Comparison of ENCODE assay signal across 1 cellular context in the genomic region with DNA sequence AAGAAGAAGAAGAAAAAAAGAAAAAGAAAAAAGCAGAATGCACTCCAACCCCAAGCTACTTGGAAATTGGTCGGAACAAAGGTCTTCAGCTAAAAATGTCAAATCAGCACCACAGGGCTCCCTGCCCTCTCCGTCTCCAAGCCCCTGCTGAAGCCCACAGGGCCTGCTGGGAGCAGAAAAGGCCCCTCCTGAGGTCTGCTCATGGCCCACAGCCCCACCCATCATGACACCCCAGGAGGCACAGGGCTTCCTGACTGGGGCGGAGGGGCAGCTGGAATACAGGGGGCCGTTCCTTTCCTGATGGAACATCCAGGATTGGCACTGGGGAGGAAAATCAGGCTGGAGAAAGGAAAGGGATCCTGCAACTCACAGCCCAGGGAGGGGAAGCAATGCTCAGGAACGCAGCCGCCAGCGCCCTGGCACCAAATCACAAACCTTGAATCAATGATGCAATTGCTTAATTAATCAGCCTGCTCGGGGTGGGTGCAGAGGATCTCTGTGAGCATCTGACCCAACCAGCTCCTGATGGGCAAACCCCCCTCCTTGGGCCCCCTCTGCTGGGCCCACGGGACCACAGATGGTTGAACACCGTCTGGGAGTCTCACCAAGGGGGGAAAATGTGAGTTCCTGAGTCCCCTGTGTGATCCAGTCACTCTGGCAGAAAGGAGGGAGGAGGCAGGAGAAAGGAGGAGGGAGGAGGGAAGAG.
TF ChIP-seq lines count a peak whose summit lies in the region.

No MANE protein-coding gene starts in this region.

TF ChIP-seq in GM23338, 12 proteins besides CTCF, POLR2A, EP300 and RAD21 (continued from another document):
- TF ChIP-seq, protein P1, sequence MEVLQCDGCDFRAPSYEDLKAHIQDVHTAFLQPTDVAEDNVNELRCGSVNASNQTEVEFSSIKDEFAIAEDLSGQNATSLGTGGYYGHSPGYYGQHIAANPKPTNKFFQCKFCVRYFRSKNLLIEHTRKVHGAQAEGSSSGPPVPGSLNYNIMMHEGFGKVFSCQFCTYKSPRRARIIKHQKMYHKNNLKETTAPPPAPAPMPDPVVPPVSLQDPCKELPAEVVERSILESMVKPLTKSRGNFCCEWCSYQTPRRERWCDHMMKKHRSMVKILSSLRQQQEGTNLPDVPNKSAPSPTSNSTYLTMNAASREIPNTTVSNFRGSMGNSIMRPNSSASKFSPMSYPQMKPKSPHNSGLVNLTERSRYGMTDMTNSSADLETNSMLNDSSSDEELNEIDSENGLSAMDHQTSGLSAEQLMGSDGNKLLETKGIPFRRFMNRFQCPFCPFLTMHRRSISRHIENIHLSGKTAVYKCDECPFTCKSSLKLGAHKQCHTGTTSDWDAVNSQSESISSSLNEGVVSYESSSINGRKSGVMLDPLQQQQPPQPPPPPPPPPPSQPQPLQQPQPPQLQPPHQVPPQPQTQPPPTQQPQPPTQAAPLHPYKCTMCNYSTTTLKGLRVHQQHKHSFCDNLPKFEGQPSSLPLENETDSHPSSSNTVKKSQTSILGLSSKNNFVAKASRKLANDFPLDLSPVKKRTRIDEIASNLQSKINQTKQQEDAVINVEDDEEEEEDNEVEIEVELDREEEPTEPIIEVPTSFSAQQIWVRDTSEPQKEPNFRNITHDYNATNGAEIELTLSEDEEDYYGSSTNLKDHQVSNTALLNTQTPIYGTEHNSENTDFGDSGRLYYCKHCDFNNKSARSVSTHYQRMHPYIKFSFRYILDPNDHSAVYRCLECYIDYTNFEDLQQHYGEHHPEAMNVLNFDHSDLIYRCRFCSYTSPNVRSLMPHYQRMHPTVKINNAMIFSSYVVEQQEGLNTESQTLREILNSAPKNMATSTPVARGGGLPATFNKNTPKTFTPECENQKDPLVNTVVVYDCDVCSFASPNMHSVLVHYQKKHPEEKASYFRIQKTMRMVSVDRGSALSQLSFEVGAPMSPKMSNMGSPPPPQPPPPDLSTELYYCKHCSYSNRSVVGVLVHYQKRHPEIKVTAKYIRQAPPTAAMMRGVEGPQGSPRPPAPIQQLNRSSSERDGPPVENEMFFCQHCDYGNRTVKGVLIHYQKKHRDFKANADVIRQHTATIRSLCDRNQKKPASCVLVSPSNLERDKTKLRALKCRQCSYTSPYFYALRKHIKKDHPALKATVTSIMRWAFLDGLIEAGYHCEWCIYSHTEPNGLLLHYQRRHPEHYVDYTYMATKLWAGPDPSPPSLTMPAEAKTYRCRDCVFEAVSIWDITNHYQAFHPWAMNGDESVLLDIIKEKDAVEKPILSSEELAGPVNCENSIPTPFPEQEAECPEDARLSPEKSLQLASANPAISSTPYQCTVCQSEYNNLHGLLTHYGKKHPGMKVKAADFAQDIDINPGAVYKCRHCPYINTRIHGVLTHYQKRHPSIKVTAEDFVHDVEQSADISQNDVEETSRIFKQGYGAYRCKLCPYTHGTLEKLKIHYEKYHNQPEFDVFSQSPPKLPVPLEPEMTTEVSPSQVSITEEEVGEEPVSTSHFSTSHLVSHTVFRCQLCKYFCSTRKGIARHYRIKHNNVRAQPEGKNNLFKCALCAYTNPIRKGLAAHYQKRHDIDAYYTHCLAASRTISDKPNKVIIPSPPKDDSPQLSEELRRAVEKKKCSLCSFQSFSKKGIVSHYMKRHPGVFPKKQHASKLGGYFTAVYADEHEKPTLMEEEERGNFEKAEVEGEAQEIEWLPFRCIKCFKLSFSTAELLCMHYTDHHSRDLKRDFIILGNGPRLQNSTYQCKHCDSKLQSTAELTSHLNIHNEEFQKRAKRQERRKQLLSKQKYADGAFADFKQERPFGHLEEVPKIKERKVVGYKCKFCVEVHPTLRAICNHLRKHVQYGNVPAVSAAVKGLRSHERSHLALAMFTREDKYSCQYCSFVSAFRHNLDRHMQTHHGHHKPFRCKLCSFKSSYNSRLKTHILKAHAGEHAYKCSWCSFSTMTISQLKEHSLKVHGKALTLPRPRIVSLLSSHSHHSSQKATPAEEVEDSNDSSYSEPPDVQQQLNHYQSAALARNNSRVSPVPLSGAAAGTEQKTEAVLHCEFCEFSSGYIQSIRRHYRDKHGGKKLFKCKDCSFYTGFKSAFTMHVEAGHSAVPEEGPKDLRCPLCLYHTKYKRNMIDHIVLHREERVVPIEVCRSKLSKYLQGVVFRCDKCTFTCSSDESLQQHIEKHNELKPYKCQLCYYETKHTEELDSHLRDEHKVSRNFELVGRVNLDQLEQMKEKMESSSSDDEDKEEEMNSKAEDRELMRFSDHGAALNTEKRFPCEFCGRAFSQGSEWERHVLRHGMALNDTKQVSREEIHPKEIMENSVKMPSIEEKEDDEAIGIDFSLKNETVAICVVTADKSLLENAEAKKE (CRISPR knock-in tag; IDR thresholded peaks at IDR 0.05), result no peak
- TF ChIP-seq STAT1 (IDR thresholded peaks at IDR 0.05; ENCODE audit: unreplicated experiment) (no peak), ZNF114 (CRISPR knock-in tag; IDR thresholded peaks at IDR 0.05) (no peak), CREB1 (CRISPR knock-in tag; IDR thresholded peaks at IDR 0.05; ENCODE audit: low read depth) (no peak), EZH2phosphoT487 (IDR thresholded peaks at IDR 0.05; ENCODE audit: unreplicated experiment) (no peak), POLR2AphosphoS5 (IDR thresholded peaks at IDR 0.05; ENCODE audit: low read depth) (no peak), JUNB (IDR thresholded peaks at IDR 0.05; ENCODE audit: unreplicated experiment) (no peak), EZH2 (IDR thresholded peaks at IDR 0.05; ENCODE audit: low read depth, unreplicated experiment) (no peak), ZNF331 (CRISPR knock-in tag; IDR thresholded peaks at IDR 0.05; ENCODE audit: low read depth) (no peak)
- TF ChIP-seq, protein P2, sequence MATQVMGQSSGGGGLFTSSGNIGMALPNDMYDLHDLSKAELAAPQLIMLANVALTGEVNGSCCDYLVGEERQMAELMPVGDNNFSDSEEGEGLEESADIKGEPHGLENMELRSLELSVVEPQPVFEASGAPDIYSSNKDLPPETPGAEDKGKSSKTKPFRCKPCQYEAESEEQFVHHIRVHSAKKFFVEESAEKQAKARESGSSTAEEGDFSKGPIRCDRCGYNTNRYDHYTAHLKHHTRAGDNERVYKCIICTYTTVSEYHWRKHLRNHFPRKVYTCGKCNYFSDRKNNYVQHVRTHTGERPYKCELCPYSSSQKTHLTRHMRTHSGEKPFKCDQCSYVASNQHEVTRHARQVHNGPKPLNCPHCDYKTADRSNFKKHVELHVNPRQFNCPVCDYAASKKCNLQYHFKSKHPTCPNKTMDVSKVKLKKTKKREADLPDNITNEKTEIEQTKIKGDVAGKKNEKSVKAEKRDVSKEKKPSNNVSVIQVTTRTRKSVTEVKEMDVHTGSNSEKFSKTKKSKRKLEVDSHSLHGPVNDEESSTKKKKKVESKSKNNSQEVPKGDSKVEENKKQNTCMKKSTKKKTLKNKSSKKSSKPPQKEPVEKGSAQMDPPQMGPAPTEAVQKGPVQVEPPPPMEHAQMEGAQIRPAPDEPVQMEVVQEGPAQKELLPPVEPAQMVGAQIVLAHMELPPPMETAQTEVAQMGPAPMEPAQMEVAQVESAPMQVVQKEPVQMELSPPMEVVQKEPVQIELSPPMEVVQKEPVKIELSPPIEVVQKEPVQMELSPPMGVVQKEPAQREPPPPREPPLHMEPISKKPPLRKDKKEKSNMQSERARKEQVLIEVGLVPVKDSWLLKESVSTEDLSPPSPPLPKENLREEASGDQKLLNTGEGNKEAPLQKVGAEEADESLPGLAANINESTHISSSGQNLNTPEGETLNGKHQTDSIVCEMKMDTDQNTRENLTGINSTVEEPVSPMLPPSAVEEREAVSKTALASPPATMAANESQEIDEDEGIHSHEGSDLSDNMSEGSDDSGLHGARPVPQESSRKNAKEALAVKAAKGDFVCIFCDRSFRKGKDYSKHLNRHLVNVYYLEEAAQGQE (IDR thresholded peaks at IDR 0.05; ENCODE audit: unreplicated experiment), result no peak
- TF ChIP-seq, protein P3, sequence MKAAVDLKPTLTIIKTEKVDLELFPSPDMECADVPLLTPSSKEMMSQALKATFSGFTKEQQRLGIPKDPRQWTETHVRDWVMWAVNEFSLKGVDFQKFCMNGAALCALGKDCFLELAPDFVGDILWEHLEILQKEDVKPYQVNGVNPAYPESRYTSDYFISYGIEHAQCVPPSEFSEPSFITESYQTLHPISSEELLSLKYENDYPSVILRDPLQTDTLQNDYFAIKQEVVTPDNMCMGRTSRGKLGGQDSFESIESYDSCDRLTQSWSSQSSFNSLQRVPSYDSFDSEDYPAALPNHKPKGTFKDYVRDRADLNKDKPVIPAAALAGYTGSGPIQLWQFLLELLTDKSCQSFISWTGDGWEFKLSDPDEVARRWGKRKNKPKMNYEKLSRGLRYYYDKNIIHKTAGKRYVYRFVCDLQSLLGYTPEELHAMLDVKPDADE (IDR thresholded peaks at IDR 0.05), result no peak
